In the genomic region with DNA sequence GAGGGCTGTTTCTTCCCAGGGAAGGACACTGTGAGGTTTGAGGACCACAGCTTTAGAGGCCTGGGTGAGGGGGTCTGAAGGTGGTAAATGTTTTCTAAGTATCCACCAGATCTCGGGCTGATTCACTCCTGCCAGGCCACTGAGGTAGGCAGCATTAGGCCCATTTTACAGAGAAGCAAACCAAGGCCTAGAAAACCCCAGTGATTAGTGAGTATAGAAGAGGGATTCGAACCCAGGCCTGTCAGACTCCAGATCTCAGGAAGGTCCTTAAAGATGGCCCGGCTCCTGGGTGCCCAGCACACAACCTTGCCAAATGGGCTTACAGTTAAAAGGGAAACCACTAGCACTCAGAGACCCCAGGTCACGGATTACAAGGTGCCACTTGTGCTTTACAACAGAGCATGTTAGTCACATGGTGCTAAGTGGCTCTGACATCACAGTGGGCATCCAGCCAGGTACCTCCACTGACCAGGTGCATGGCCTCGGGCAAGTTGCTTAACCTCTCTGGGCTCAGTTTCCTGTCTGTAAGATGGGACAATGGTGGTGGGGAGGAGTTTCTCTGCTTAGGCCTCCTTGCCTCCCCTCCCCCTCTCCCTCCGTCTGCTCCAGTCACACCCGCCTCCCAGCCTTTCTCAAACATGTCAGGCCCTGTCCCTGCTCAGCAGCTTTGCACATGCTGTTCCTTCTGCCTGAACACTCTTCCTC, we compare ENCODE assay signal across 17 cellular contexts. TPM values are rescaled to one million over a fixed set of nuclear protein-coding genes. Genes with fewer than 3 reads are reported as not detected.
DNase-seq lines count a peak whose midpoint lies in the region; ATAC-seq and TF ChIP-seq lines count a peak whose summit lies in the region.
"Had no signal": no experiment of that assay in that cellular context is flagged by ENCODE, and none has a peak within 500 bp of the region (broad histone marks: within the 10 kb centered on the region; RNA-seq: fewer than 3 reads in every experiment).

No MANE protein-coding gene starts in this region.

- no peaks in the 10 kb centered on the region for H4K20me1 ChIP-seq in PC-9 (ENCODE audit: insufficient read depth)

- H3K27me3 ChIP-seq in PC-9 (ENCODE audit: insufficient read depth, low read depth), result no peaks in the 10 kb centered on the region
- H3K27me3 ChIP-seq in foreskin keratinocyte, result no peaks in the 10 kb centered on the region

- intact Hi-C loops in PC-9 (cut with micrococcal nuclease; ENCODE audit: unreplicated experiment), result no loop called here

- H3F3A ChIP-seq in PC-9 (ENCODE audit: insufficient read depth, low read depth), result peaks cover 9% of the 10 kb centered on the region; the same call in 1 of the 2 replicates

- no peaks in the 10 kb centered on the region for H3K36me3 ChIP-seq in PC-9 (ENCODE audit: low read depth)
- H3K36me3 ChIP-seq: left lung, upper lobe of right lung had no signal

- H3K79me2 ChIP-seq in PC-9 (ENCODE audit: low read depth), result no peaks in the 10 kb centered on the region

- BruUV-seq in PC-9 (replicated peaks; lab: Mats Ljungman, UMichigan), result no TSS peak

- H3K4me1 ChIP-seq in PC-9 (replicated peaks; ENCODE audit: insufficient read depth), result 0 out of 2 replicates have a peak, but pooled peaks cover 6% of the 10 kb centered on the region
- no peaks in the 10 kb centered on the region for H3K4me1 ChIP-seq in foreskin keratinocyte

- H3K9me2 ChIP-seq in PC-9 (ENCODE audit: insufficient read depth), result no peaks in the 10 kb centered on the region

- no peak overlapping the region for H3K4me3 Mint-ChIP-seq in T-cell
- H3K4me3 Mint-ChIP-seq: CD4-positive, CD25-positive, alpha-beta regulatory T cell; HFFc6; stimulated activated naive CD8-positive, alpha-beta T cell treated with anti-CD3 and anti-CD28 coated beads, Interleukin-15, Interleukin-2, amounts not matched to agents 100 ng/mL and 50 ng/mL, for 24 hours had no signal

- ATAC-seq in foreskin keratinocyte (peak; percentile 11), T-cell (replicated peaks in 1 of 4) (no peak), HG02763 (IDR thresholded peaks at IDR 0.05; ENCODE audit: unreplicated experiment) (no peak)
- ATAC-seq: left lung had no signal

- no peak overlapping the region for H3K4me3 ChIP-seq in PC-9
- H3K4me3 ChIP-seq: left lung, upper lobe of right lung had no signal

- H2AFZ ChIP-seq in PC-9, result no peak overlapping the region

- TF ChIP-seq CTCF in PC-9 (conservative IDR thresholded peaks at IDR 0.05), result no peak
- TF ChIP-seq CTCF in foreskin keratinocyte (conservative IDR thresholded peaks at IDR 0.05), result no peak

- POLR2A ChIA-PET in PC-9 (lab: Charles Lee; ENCODE audit: unreplicated experiment), result no interaction called here
- POLR2A ChIA-PET in T-cell (lab: Charles Lee), result no interaction called here

- CTCF ChIA-PET in PC-9 (lab: Charles Lee), result interaction anchor here (0.6 kb wide), 1 partner anchor 74 kb away, joined by 4 read pairs; no protein-coding TSS in a partner anchor
- CTCF ChIA-PET in T-cell (lab: Charles Lee), result no interaction called here

- H3K27ac ChIP-seq in PC-9 (no peak overlapping the region), foreskin keratinocyte (no peak overlapping the region)
- H3K27ac ChIP-seq: upper lobe of right lung had no signal

- peaks cover 0 to 4% (median 0%) of the 10 kb centered on the region in 3 donors for H3K9me3 Mint-ChIP-seq in T-cell
- H3K9me3 Mint-ChIP-seq: HFFc6; stimulated activated naive CD8-positive, alpha-beta T cell treated with anti-CD3 and anti-CD28 coated beads, Interleukin-15, Interleukin-2, amounts not matched to agents 100 ng/mL and 50 ng/mL, for 24 hours had no signal

- peaks cover 0 to 8% of the 10 kb centered on the region in 2 donors for H3K27me3 Mint-ChIP-seq in T-cell
- H3K27me3 Mint-ChIP-seq: CD4-positive, CD25-positive, alpha-beta regulatory T cell had no signal

- H3K4me1 Mint-ChIP-seq in T-cell, result no peaks in the 10 kb centered on the region
- H3K4me1 Mint-ChIP-seq: CD4-positive, CD25-positive, alpha-beta regulatory T cell had no signal

- no peak overlapping the region for H3K27ac Mint-ChIP-seq in T-cell
- H3K27ac Mint-ChIP-seq: CD4-positive, CD25-positive, alpha-beta regulatory T cell; HFFc6; stimulated activated naive CD8-positive, alpha-beta T cell treated with anti-CD3 and anti-CD28 coated beads, Interleukin-15, Interleukin-2, amounts not matched to agents 100 ng/mL and 50 ng/mL, for 24 hours had no signal

- no peak overlapping the region for H3K4me2 ChIP-seq in PC-9

- H3K36me3 Mint-ChIP-seq in T-cell, result no peaks in the 10 kb centered on the region
- H3K36me3 Mint-ChIP-seq: CD4-positive, CD25-positive, alpha-beta regulatory T cell had no signal

- no peaks in the 10 kb centered on the region for H3K9me3 ChIP-seq in PC-9 (ENCODE audit: insufficient read depth, low read depth)
- H3K9me3 ChIP-seq: left lung, upper lobe of right lung had no signal

- DNase-seq in NCI-H146 (lab: John Stamatoyannopoulos, UW) (peak; percentile 31), NCI-H146 treated with DMSO at 0.1 percent for 48 hours (lab: John Stamatoyannopoulos, UW; ENCODE audit: unreplicated experiment) (no peak), HT-29 (ENCODE audit: low spot score) (peak; percentile 47), PC-9 (peak; percentile 35 to 67), foreskin keratinocyte (peak; percentile 73 to 85), putamen (ENCODE audit: low spot score) (no peak), T-cell (no peak)
- DNase-seq: activated effector memory CD4-positive, alpha-beta T cell treated with Interleukin-2 at 50 U/mL for 16 hours; cerebellar nuclear complex; HFFc6; left lung; occipital lobe; right cardiac atrium; upper lobe of right lung had no signal

RNA-seq across cellular contexts. Expression of gene SIRPA, which starts 18.8 kb away (rescaled TPM):
- total RNA-seq in HT-29 (2014; rRNA removed; shearing (Covaris generic)), result 0.13 and 0.53 TPM in 2 replicates
- 18.4 and 18.5 TPM in 2 replicates for total RNA-seq in PC-9 (2021)
- 26.8 and 35.1 TPM in 2 replicates for total RNA-seq in foreskin keratinocyte
- polyA plus RNA-seq in foreskin keratinocyte, result 24.1 and 28.7 TPM in 2 replicates
- under 1 TPM in 4 of 5 donors, not detected in 1; 0.15 to 0.72 (median 0.50) TPM for total RNA-seq in T-cell
- total RNA-seq: CD4-positive, CD25-positive, alpha-beta regulatory T cell had no signal
- polyA plus RNA-seq: CD4-positive, CD25-positive, alpha-beta regulatory T cell had no signal

Comparison
In these comparisons a context has a peak if more than half of its experiments do, and no peak if none do; other contexts are left out.
1. DNase-seq: peak in NCI-H146 (single experiment), HT-29 (single experiment), PC-9 (2 of 2) and foreskin keratinocyte (2 of 2); none in NCI-H146 treated with DMSO at 0.1 percent for 48 hours (single experiment), putamen (single experiment) and T-cell (0 of 34).
2. RNA of gene SIRPA, which starts 18.8 kb away (total RNA-seq): 26.8 to 35.1 TPM in foreskin keratinocyte and 18.4 to 18.5 TPM in PC-9; 0.13 to 0.53 TPM in HT-29 and 0.15 to 0.72 TPM in T-cell; every median in the first group is over 10 times any median in the second.